In the genomic region with DNA sequence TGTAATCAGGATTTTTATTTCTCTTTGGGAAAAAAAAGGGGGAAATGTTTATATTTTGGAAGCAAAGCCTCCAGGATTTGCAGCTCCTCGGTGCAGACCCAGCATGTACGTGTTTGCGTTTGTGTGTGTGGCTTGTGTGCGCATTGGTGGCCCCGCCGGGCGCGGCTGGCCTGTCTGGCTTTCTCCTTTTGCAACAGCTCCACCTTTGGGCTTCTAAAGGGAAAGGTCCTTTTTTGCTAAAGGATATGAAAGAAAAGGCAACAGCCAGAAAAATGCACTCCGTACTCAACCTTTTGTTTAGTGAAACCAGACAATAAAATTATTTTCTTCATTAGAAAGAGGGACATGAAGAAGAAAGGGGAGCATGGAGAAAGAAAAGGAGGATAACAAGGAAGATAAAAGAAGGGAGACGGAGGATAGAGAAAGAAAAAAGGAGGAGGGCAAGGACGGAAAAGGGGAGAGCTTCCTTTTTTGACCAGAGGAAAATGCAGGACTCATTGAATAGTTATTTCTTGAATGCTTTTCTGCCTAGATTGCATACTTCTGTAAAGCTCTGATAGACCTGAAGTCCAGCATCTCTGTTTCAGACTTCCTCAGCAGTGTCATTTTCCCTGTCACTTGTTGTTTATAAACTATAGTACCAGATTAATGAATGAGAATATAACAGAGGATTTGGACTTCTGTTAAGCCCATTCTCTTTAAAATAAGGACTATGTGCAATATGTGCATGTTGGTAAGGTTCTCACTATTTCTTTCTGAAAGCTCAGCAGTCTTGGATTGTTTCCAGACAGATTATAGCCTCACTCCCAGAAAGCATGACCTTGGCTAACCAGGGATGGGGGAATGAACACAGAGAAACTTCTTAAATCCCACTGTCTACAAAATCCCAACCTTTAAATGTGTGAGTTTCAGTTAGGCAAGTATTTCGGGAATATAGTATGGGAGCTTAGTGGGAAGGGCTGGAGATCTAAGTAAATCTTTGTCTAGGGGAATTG, we compare ENCODE assay signal across 8 cellular contexts.
DNase-seq lines count a peak whose midpoint lies in the region; ATAC-seq and TF ChIP-seq lines count a peak whose summit lies in the region.

No MANE protein-coding gene starts in this region.

- no peaks in the 10 kb centered on the region for H3K79me2 ChIP-seq in SU-DHL-6 (ENCODE audit: insufficient read depth, low read length)

- H3K9me2 ChIP-seq in SU-DHL-6 (replicated peaks; ENCODE audit: insufficient read depth, low read length), result no peaks in the 10 kb centered on the region

- H3K4me3 ChIP-seq in SU-DHL-6 (ENCODE audit: insufficient read depth, low read length, poor library complexity, severe bottlenecking) (no peak overlapping the region), gastroesophageal sphincter (peak overlapping the region in 1 of 2 donors; percentile 14)
- no peak overlapping the region for H3K4me3 ChIP-seq in effector memory CD4-positive, alpha-beta T cell (ENCODE audit: insufficient read depth, low read depth, low read length, poor library complexity, severe bottlenecking)

- H3K9ac ChIP-seq in SU-DHL-6 (ENCODE audit: low read length), result no peak overlapping the region

- TF ChIP-seq CTCF in SU-DHL-6 (IDR thresholded peaks at IDR 0.05; ENCODE audit: insufficient read depth, low read length, poor library complexity, severe bottlenecking) (peak; percentile 46), gastroesophageal sphincter (IDR thresholded peaks at IDR 0.05) (peak in 3 of 4 experiments; percentile 32 to 56 (median 43))

- H3K9me3 ChIP-seq in SU-DHL-6 (ENCODE audit: insufficient read depth, low read length) (no peaks in the 10 kb centered on the region), gastroesophageal sphincter (no peaks in the 10 kb centered on the region)
- H3K9me3 ChIP-seq in effector memory CD4-positive, alpha-beta T cell (ENCODE audit: control insufficient read depth, low read length), result no peaks in the 10 kb centered on the region

- no peak for TF ChIP-seq POLR2A in gastroesophageal sphincter (IDR thresholded peaks at IDR 0.05)

- no peak overlapping the region for H3K4me2 ChIP-seq in SU-DHL-6 (ENCODE audit: low read depth, low read length, poor library complexity, severe bottlenecking)

- peak; percentile 56 for ATAC-seq in GM19455 (IDR thresholded peaks at IDR 0.05; ENCODE audit: unreplicated experiment)
- no peak for ATAC-seq in gastroesophageal sphincter
- no peak for ATAC-seq in HG03521 (IDR thresholded peaks at IDR 0.05; ENCODE audit: unreplicated experiment)

- DNase-seq in AG08395 (ENCODE audit: low spot score) (peak; percentile 59), NCI-H1417 (lab: John Stamatoyannopoulos, UW) (peak; percentile 36 to 88 (median 65)), posterior cingulate gyrus (peak; percentile 29 to 95 (median 66))
- no peak for DNase-seq in effector memory CD4-positive, alpha-beta T cell

- WGBS in gastroesophageal sphincter (ENCODE audit: low coverage in 1 of 2), 2 donors, result 6 to 14% methylated on average over 5 to 12 of the region's 12 CpGs

- H3K27me3 ChIP-seq in SU-DHL-6 (ENCODE audit: low read length) (no peaks in the 10 kb centered on the region), gastroesophageal sphincter (no peaks in the 10 kb centered on the region)
- no peaks in the 10 kb centered on the region for H3K27me3 ChIP-seq in effector memory CD4-positive, alpha-beta T cell (replicated peaks; ENCODE audit: control insufficient read depth, insufficient read depth, low read length, poor library complexity, severe bottlenecking)

- H3K36me3 ChIP-seq in SU-DHL-6 (ENCODE audit: low read length) (no peaks in the 10 kb centered on the region), gastroesophageal sphincter (no peaks in the 10 kb centered on the region)
- H3K36me3 ChIP-seq in effector memory CD4-positive, alpha-beta T cell (ENCODE audit: control insufficient read depth, insufficient read depth, low read length), result no peaks in the 10 kb centered on the region

- H3F3A ChIP-seq in SU-DHL-6 (ENCODE audit: insufficient read depth), result no peaks in the 10 kb centered on the region

- no peaks in the 10 kb centered on the region for H4K20me1 ChIP-seq in SU-DHL-6 (ENCODE audit: low read depth, low read length)

- no peaks in the 10 kb centered on the region for H3K4me1 ChIP-seq in gastroesophageal sphincter
- no peaks in the 10 kb centered on the region for H3K4me1 ChIP-seq in effector memory CD4-positive, alpha-beta T cell (ENCODE audit: control insufficient read depth, insufficient read depth, low read length, poor library complexity, severe bottlenecking)

- TF ChIP-seq EP300 in gastroesophageal sphincter (IDR thresholded peaks at IDR 0.05), result no peak

- H3K27ac ChIP-seq in SU-DHL-6 (ENCODE audit: low read depth, low read length) (peak overlapping the region; percentile 81), gastroesophageal sphincter (no peak overlapping the region)
- H3K27ac ChIP-seq in effector memory CD4-positive, alpha-beta T cell (ENCODE audit: insufficient read depth, low read length, poor library complexity, severe bottlenecking), result no peak overlapping the region

- no peak overlapping the region for H2AFZ ChIP-seq in SU-DHL-6 (ENCODE audit: low read depth, low read length, severe bottlenecking)

- intact Hi-C loops in posterior cingulate gyrus (cut with DNase I), result no loop called here

Comparison
In these comparisons a context has a peak if more than half of its experiments do, and no peak if none do; other contexts are left out.
1. DNase-seq: peak in AG08395 (single experiment), NCI-H1417 (3 of 3) and posterior cingulate gyrus (10 of 10); none in effector memory CD4-positive, alpha-beta T cell (0 of 3).